Comparison of ENCODE assay signal across 1 cellular context in the genomic region with DNA sequence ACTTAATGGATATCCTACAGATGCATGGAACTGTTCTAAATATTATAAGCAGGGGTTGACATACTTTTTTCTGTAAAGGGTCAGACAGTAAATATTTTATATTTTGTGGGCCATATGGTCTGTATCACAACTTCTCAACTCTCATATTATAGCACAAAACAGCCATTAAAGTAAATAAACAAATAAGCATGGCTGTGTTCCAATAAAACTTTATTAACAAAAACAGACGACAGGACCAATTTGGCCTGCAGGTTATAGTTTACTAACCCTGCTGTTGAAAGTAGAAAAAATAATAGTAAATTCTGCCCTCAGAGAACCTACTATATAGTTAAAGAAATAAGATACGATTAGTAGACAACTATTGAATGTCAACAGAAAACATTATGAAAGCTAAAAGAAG.
A peak's percentile ranks its signal among the peaks of the same experiment; 100 is the strongest.
TF ChIP-seq lines count a peak whose summit lies in the region.

No MANE protein-coding gene starts in this region.

TF ChIP-seq in GM12878, 131 proteins besides CTCF, POLR2A, EP300 and RAD21:
- no peak for TF ChIP-seq POLR2AphosphoS5 (IDR thresholded peaks at IDR 0.05; ENCODE audit: low read length)
- TF ChIP-seq, protein P1, sequence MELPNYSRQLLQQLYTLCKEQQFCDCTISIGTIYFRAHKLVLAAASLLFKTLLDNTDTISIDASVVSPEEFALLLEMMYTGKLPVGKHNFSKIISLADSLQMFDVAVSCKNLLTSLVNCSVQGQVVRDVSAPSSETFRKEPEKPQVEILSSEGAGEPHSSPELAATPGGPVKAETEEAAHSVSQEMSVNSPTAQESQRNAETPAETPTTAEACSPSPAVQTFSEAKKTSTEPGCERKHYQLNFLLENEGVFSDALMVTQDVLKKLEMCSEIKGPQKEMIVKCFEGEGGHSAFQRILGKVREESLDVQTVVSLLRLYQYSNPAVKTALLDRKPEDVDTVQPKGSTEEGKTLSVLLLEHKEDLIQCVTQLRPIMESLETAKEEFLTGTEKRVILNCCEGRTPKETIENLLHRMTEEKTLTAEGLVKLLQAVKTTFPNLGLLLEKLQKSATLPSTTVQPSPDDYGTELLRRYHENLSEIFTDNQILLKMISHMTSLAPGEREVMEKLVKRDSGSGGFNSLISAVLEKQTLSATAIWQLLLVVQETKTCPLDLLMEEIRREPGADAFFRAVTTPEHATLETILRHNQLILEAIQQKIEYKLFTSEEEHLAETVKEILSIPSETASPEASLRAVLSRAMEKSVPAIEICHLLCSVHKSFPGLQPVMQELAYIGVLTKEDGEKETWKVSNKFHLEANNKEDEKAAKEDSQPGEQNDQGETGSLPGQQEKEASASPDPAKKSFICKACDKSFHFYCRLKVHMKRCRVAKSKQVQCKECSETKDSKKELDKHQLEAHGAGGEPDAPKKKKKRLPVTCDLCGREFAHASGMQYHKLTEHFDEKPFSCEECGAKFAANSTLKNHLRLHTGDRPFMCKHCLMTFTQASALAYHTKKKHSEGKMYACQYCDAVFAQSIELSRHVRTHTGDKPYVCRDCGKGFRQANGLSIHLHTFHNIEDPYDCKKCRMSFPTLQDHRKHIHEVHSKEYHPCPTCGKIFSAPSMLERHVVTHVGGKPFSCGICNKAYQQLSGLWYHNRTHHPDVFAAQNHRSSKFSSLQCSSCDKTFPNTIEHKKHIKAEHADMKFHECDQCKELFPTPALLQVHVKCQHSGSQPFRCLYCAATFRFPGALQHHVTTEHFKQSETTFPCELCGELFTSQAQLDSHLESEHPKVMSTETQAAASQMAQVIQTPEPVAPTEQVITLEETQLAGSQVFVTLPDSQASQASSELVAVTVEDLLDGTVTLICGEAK (IDR thresholded peaks at IDR 0.05; ENCODE audit: borderline replicate concordance) = peak; percentile 81
- TF ChIP-seq MYC (IDR thresholded peaks at IDR 0.05; ENCODE audit: insufficient read depth, insufficient read length, insufficient replicate concordance, low read length, severe bottlenecking) = no peak
- no peak for TF ChIP-seq ETV6 (conservative IDR thresholded peaks at IDR 0.05 in 1 of 2, IDR thresholded peaks at IDR 0.05 in 1 of 2; ENCODE audit: borderline replicate concordance in 1 of 2, low read depth in 1 of 2)
